Comparison of ENCODE assay signal across 8 cellular contexts in genomic region chr2:12507295-12507694, GRCh38.
DNase-seq lines count a peak whose midpoint lies in the region; ATAC-seq lines count a peak whose summit lies in the region.

No MANE protein-coding gene starts in this region.

- peaks cover 97% of the 10 kb centered on the region for H3K4me1 Mint-ChIP-seq in activated naive CD4-positive, alpha-beta T cell treated with anti-CD3 and anti-CD28 coated beads, Interleukin-2, amount 50 U/mL, for 24 hours

- H3K27me3 Mint-ChIP-seq in activated naive CD4-positive, alpha-beta T cell treated with anti-CD3 and anti-CD28 coated beads, Interleukin-2, amount 50 U/mL, for 24 hours, result no peaks in the 10 kb centered on the region

- peaks cover 18% of the 10 kb centered on the region for H3K36me3 Mint-ChIP-seq in activated naive CD4-positive, alpha-beta T cell treated with anti-CD3 and anti-CD28 coated beads, Interleukin-2, amount 50 U/mL, for 24 hours

- H3K27ac ChIP-seq in substantia nigra (ENCODE audit: low read depth, low read length, poor library complexity, severe bottlenecking), result no peak overlapping the region

- H3K9me3 Mint-ChIP-seq in activated naive CD4-positive, alpha-beta T cell treated with anti-CD3 and anti-CD28 coated beads, Interleukin-2, amount 50 U/mL, for 24 hours, result peaks cover 25% of the 10 kb centered on the region

- H3K27ac Mint-ChIP-seq in activated naive CD4-positive, alpha-beta T cell treated with anti-CD3 and anti-CD28 coated beads, Interleukin-2, amount 50 U/mL, for 24 hours, result peak overlapping the region; percentile 89

- ATAC-seq in GM18870 (IDR thresholded peaks at IDR 0.05; ENCODE audit: unreplicated experiment) (peak; percentile 80), HG03039 (IDR thresholded peaks at IDR 0.05; ENCODE audit: unreplicated experiment) (peak; percentile 71)

- DNase-seq in RPMI7951 (ENCODE audit: low read depth) (peak; percentile 100), substantia nigra (lab: John Stamatoyannopoulos, UW) (no peak), NCI-H2107 (lab: John Stamatoyannopoulos, UW) (no peak), amygdala (lab: John Stamatoyannopoulos, UW) (no peak)
- DNase-seq in stimulated activated CD4-positive, alpha-beta T cell treated with anti-CD3 and anti-CD28 coated beads, Interleukin-15, amount 100 ng/mL, for 24 hours, result peak; percentile 86

- peak overlapping the region; percentile 56 for H3K4me3 Mint-ChIP-seq in activated naive CD4-positive, alpha-beta T cell treated with anti-CD3 and anti-CD28 coated beads, Interleukin-2, amount 50 U/mL, for 24 hours

Comparison
In these comparisons a context has a peak if more than half of its experiments do, and no peak if none do; other contexts are left out.
1. DNase-seq: peak in RPMI7951 (single experiment) and stimulated activated CD4-positive, alpha-beta T cell treated with anti-CD3 and anti-CD28 coated beads, Interleukin-15, amount 100 ng/mL, for 24 hours (single experiment); none in substantia nigra (0 of 49), NCI-H2107 (single experiment) and amygdala (0 of 56).